ENCODE assay signal across 1 cellular context in the genomic region with DNA sequence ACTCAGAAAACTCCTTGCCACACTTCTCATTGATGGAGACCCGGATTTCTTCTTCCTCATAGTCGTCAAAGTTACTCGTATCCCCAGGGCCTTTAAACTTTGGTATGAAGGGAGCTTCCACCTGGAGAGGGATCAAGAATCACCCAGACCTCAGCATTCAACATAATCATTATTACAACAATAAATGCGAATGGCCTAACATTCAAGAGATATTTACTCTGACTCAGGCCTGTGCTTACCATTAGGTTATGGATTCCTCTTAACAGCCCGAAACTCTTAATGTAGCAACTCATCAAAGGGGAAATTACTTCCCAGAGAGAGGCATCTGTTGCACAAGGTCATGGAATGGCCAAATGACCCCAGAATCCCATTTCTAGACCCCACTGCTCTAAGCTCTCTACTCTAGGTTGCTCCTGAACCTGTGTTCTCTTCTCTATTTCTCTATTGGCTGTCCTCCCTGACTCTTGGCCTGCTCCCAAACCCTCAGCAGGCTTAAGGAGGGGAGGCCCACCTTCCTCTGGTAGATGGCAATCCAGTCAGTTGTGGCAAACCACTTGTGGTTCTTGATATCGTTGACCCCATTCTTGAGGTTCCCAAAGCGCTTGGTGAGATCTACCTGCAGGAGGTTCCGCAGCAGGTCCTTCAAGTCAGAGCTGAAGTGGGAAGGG.
TF ChIP-seq lines count a peak whose summit lies in the region.

No MANE protein-coding gene starts in this region.

TF ChIP-seq in GM12878, 131 proteins besides CTCF, POLR2A, EP300 and RAD21:
- TF ChIP-seq, protein P1, sequence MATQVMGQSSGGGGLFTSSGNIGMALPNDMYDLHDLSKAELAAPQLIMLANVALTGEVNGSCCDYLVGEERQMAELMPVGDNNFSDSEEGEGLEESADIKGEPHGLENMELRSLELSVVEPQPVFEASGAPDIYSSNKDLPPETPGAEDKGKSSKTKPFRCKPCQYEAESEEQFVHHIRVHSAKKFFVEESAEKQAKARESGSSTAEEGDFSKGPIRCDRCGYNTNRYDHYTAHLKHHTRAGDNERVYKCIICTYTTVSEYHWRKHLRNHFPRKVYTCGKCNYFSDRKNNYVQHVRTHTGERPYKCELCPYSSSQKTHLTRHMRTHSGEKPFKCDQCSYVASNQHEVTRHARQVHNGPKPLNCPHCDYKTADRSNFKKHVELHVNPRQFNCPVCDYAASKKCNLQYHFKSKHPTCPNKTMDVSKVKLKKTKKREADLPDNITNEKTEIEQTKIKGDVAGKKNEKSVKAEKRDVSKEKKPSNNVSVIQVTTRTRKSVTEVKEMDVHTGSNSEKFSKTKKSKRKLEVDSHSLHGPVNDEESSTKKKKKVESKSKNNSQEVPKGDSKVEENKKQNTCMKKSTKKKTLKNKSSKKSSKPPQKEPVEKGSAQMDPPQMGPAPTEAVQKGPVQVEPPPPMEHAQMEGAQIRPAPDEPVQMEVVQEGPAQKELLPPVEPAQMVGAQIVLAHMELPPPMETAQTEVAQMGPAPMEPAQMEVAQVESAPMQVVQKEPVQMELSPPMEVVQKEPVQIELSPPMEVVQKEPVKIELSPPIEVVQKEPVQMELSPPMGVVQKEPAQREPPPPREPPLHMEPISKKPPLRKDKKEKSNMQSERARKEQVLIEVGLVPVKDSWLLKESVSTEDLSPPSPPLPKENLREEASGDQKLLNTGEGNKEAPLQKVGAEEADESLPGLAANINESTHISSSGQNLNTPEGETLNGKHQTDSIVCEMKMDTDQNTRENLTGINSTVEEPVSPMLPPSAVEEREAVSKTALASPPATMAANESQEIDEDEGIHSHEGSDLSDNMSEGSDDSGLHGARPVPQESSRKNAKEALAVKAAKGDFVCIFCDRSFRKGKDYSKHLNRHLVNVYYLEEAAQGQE (IDR thresholded peaks at IDR 0.05; ENCODE audit: low read depth, low read length) = no peak
- TF ChIP-seq TCF3 (IDR thresholded peaks at IDR 0.05; ENCODE audit: borderline replicate concordance, insufficient read depth, low read depth, low read length) = no peak
- TF ChIP-seq SMARCA5 (IDR thresholded peaks at IDR 0.05) = peak; percentile 46; the same call in 1 of the 2 replicates
- no peak for TF ChIP-seq ZNF207 (IDR thresholded peaks at IDR 0.05; ENCODE audit: borderline replicate concordance)
